Comparison of ENCODE assay signal across 38 cellular contexts in the genomic region with DNA sequence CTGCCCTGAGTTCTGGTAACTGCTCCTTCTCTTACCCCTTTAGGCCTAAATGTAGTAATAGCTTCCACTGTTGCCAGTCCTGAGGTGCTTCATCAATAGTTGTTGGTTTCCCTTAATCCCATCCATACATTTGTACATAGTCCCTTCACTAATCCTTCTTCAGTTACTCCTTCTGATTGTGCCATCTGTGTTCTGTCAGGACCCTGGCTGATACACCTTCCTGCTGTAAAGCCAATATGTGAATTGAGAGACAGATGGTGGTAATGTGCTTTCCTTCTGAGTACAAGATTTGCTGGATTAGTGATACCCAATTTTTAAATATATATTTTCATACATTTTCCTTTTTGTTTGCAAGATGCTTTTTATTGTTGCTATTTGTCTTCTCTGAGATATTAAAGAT.
"Had no signal": no experiment of that assay in that cellular context is flagged by ENCODE, and none has a peak within 500 bp of the region (broad histone marks: within the 10 kb centered on the region; RNA-seq: fewer than 3 reads in every experiment).

No MANE protein-coding gene starts in this region.

- FAIRE-seq: islet of Langerhans, small intestine, TTC549 had no signal

- H3K4me1 ChIP-seq: adrenal gland, body of pancreas, gastrocnemius medialis, left lung, lower lobe of right lung, prostate gland, sigmoid colon, uterus had no signal

- H3K9me3 Mint-ChIP-seq: activated naive CD4-positive, alpha-beta T cell treated with anti-CD3 and anti-CD28 coated beads for 36 hours; activated naive CD8-positive, alpha-beta T cell treated with anti-CD3 and anti-CD28 coated beads for 36 hours; activated T-helper 1 cell treated with anti-CD3 and anti-CD28 coated beads, Interleukin-12 subunit alpha, Interleukin-12 subunit beta, Interleukin-2, Interleukin-4 antibody, amounts not matched to agents 30 ng/mL and 10 ng/mL and 1 ng/mL, durations not matched to agents 14 hours and 24 hours and 36 hours; effector memory CD8-positive, alpha-beta T cell; natural killer cell treated with Interleukin-12 subunit alpha and Interleukin-12 subunit beta and Interleukin-15 and Interleukin-18, amount 100 ng/mL, for 72 hours; stimulated activated memory B cell treated with anti-CD40 and anti-IgM and Interleukin-4, amounts not matched to agents 10 μg/mL and 1 μg/mL and 100 μg/mL, for 72 hours; stimulated activated naive CD8-positive, alpha-beta T cell treated with anti-CD3 and anti-CD28 coated beads, Interleukin-15, amount 100 ng/mL, for 72 hours; type B pancreatic cell had no signal

- H3K27ac Mint-ChIP-seq: activated CD4-positive, alpha-beta memory T cell treated with anti-CD3 and anti-CD28 coated beads for 36 hours; activated CD4-positive, alpha-beta T cell treated with anti-CD3 and anti-CD28 coated beads, Interleukin-2, amount 10 ng/mL, durations not matched to agents 24 days and 14 days; activated naive CD4-positive, alpha-beta T cell treated with anti-CD3 and anti-CD28 coated beads for 36 hours; activated naive CD8-positive, alpha-beta T cell treated with anti-CD3 and anti-CD28 coated beads for 36 hours; activated T-helper 1 cell treated with anti-CD3 and anti-CD28 coated beads, Interleukin-12 subunit alpha, Interleukin-12 subunit beta, Interleukin-2, Interleukin-4 antibody, amounts not matched to agents 30 ng/mL and 10 ng/mL and 1 ng/mL, durations not matched to agents 14 hours and 24 hours and 36 hours; effector memory CD8-positive, alpha-beta T cell; natural killer cell treated with Interleukin-12 subunit alpha and Interleukin-12 subunit beta and Interleukin-15 and Interleukin-18, amount 100 ng/mL, for 72 hours; stimulated activated memory B cell treated with anti-CD40 and anti-IgM and Interleukin-4, amounts not matched to agents 10 μg/mL and 1 μg/mL and 100 μg/mL, for 72 hours; stimulated activated naive CD8-positive, alpha-beta T cell treated with anti-CD3 and anti-CD28 coated beads, Interleukin-15, amount 100 ng/mL, for 72 hours; type B pancreatic cell had no signal

- H3K27ac ChIP-seq: adrenal gland, body of pancreas, coronary artery, gastrocnemius medialis, left lung, lower lobe of right lung, ovary, prostate gland, sigmoid colon, uterus, VCaP had no signal

- H3K27me3 ChIP-seq: adrenal gland, body of pancreas, dorsolateral prefrontal cortex, gastrocnemius medialis, left lung, ovary, sigmoid colon, uterus had no signal

- H3K36me3 ChIP-seq: adrenal gland, gastrocnemius medialis, left lung, lower lobe of right lung, ovary, prostate gland, sigmoid colon, uterus had no signal

- H3K4me3 ChIP-seq: adrenal gland, body of pancreas, coronary artery, dorsolateral prefrontal cortex, gastrocnemius medialis, left lung, lower lobe of right lung, mucosa of descending colon, ovary, prostate gland, sigmoid colon, uterus had no signal

- DNase-seq: activated CD4-positive, alpha-beta memory T cell treated with anti-CD3 and anti-CD28 coated beads for 36 hours; activated CD4-positive, alpha-beta T cell treated with anti-CD3 and anti-CD28 coated beads, Interleukin-2, amount 10 ng/mL, durations not matched to agents 24 days and 14 days; activated CD8-positive, alpha-beta memory T cell treated with anti-CD3 and anti-CD28 coated beads, Interleukin-2, amount 50 U/mL, for 4 hours; activated effector memory CD4-positive, alpha-beta T cell treated with anti-CD3 and anti-CD28 coated beads, Interleukin-2, amount 50 U/mL, for 16 hours; activated naive CD4-positive, alpha-beta T cell treated with anti-CD3 and anti-CD28 coated beads for 36 hours; activated naive CD8-positive, alpha-beta T cell treated with anti-CD3 and anti-CD28 coated beads for 36 hours; activated T-cell treated with anti-CD3 and anti-CD28 coated beads, Interleukin-2, amount 50 U/mL, for 1 hour; adrenal gland; aorta; body of pancreas; cerebellar nuclear complex; effector memory CD8-positive, alpha-beta T cell; erythroblast; gastrocnemius medialis; glutamatergic neuron; left lung; lower lobe of right lung; mesenchymal stem cell; mucosa of descending colon; ovary; retina; sigmoid colon; small intestine; stimulated activated CD4-positive, alpha-beta T cell treated with anti-CD3 and anti-CD28 coated beads, Interleukin-4, amount 100 ng/mL, for 24 hours; stimulated activated naive CD8-positive, alpha-beta T cell treated with anti-CD3 and anti-CD28 coated beads, Interleukin-15, amount 100 ng/mL, for 72 hours; substantia nigra; T-helper 9 cell; uterus had no signal

- H3K4me1 Mint-ChIP-seq: stimulated activated memory B cell treated with anti-CD40 and anti-IgM and Interleukin-4, amounts not matched to agents 10 μg/mL and 1 μg/mL and 100 μg/mL, for 72 hours had no signal

- H3K36me3 Mint-ChIP-seq: activated CD4-positive, alpha-beta memory T cell treated with anti-CD3 and anti-CD28 coated beads for 36 hours; activated naive CD8-positive, alpha-beta T cell treated with anti-CD3 and anti-CD28 coated beads for 36 hours; stimulated activated memory B cell treated with anti-CD40 and anti-IgM and Interleukin-4, amounts not matched to agents 10 μg/mL and 1 μg/mL and 100 μg/mL, for 72 hours; type B pancreatic cell had no signal

- H3K4me3 Mint-ChIP-seq: activated CD4-positive, alpha-beta memory T cell treated with anti-CD3 and anti-CD28 coated beads for 36 hours; activated CD4-positive, alpha-beta T cell treated with anti-CD3 and anti-CD28 coated beads, Interleukin-2, amount 10 ng/mL, durations not matched to agents 24 days and 14 days; activated naive CD4-positive, alpha-beta T cell treated with anti-CD3 and anti-CD28 coated beads for 36 hours; activated naive CD8-positive, alpha-beta T cell treated with anti-CD3 and anti-CD28 coated beads for 36 hours; activated T-helper 1 cell treated with anti-CD3 and anti-CD28 coated beads, Interleukin-12 subunit alpha, Interleukin-12 subunit beta, Interleukin-2, Interleukin-4 antibody, amounts not matched to agents 30 ng/mL and 10 ng/mL and 1 ng/mL, durations not matched to agents 14 hours and 24 hours and 36 hours; effector memory CD8-positive, alpha-beta T cell; natural killer cell treated with Interleukin-12 subunit alpha and Interleukin-12 subunit beta and Interleukin-15 and Interleukin-18, amount 100 ng/mL, for 72 hours; stimulated activated memory B cell treated with anti-CD40 and anti-IgM and Interleukin-4, amounts not matched to agents 10 μg/mL and 1 μg/mL and 100 μg/mL, for 72 hours; stimulated activated naive CD8-positive, alpha-beta T cell treated with anti-CD3 and anti-CD28 coated beads, Interleukin-15, amount 100 ng/mL, for 72 hours; type B pancreatic cell had no signal

- H3K27me3 Mint-ChIP-seq: activated CD4-positive, alpha-beta memory T cell treated with anti-CD3 and anti-CD28 coated beads for 36 hours; natural killer cell treated with Interleukin-12 subunit alpha and Interleukin-12 subunit beta and Interleukin-15 and Interleukin-18, amount 100 ng/mL, for 72 hours; stimulated activated memory B cell treated with anti-CD40 and anti-IgM and Interleukin-4, amounts not matched to agents 10 μg/mL and 1 μg/mL and 100 μg/mL, for 72 hours; type B pancreatic cell had no signal
